In genomic region chr11:77705195-77705876, GRCh38 we compare ENCODE assay signal across 1 cellular context.
TF ChIP-seq lines count a peak whose summit lies in the region.

No MANE protein-coding gene starts in this region.

TF ChIP-seq in K562, 482 proteins besides CTCF, POLR2A, EP300 and RAD21 (continued from another document and continues in another):
- TF ChIP-seq ETS1 (conservative IDR thresholded peaks at IDR 0.05; ENCODE audit: control insufficient read depth, low read depth, low read length) = no peak
- no peak for TF ChIP-seq WHSC1 (IDR thresholded peaks at IDR 0.05; ENCODE audit: low read length)
- TF ChIP-seq KLF13 (tag; IDR thresholded peaks at IDR 0.05; ENCODE audit: borderline replicate concordance, low read depth) = no peak
- TF ChIP-seq ZFP36 (IDR thresholded peaks at IDR 0.05; ENCODE audit: low read depth, low read length, partially characterized antibody) = no peak
- TF ChIP-seq SRSF3 (IDR thresholded peaks at IDR 0.05; ENCODE audit: insufficient read depth, low read length) = no peak
- TF ChIP-seq CREBBP (IDR thresholded peaks at IDR 0.05; ENCODE audit: low read depth, low read length) = no peak
- no peak for TF ChIP-seq ZNF77 (CRISPR knock-in tag; IDR thresholded peaks at IDR 0.05)
- no peak for TF ChIP-seq ATF4 (CRISPR knock-in tag; IDR thresholded peaks at IDR 0.05)
- TF ChIP-seq CREM (IDR thresholded peaks at IDR 0.05; ENCODE audit: low read depth) = 0 out of 2 replicates have a peak, but pooled peaks have one; percentile 19
- no peak for TF ChIP-seq CLOCK (CRISPR knock-in tag; IDR thresholded peaks at IDR 0.05; ENCODE audit: borderline replicate concordance)
- TF ChIP-seq NFIX (CRISPR knock-in tag; IDR thresholded peaks at IDR 0.05; ENCODE audit: low read depth) = no peak
- no peak for TF ChIP-seq ILK (tag; IDR thresholded peaks at IDR 0.05; ENCODE audit: borderline replicate concordance, low read depth)
- TF ChIP-seq XRCC3 (IDR thresholded peaks at IDR 0.05) = no peak
- TF ChIP-seq FOXA1 (IDR thresholded peaks at IDR 0.05; ENCODE audit: borderline replicate concordance) = no peak
- no peak for TF ChIP-seq CREB1 (IDR thresholded peaks at IDR 0.05)
- TF ChIP-seq CREB1 (CRISPR knock-in tag; IDR thresholded peaks at IDR 0.05) = no peak
- peak; percentile 72; the same call in 1 of the 2 replicates for TF ChIP-seq CC2D1A (IDR thresholded peaks at IDR 0.05)
- TF ChIP-seq STAG1 (CRISPR knock-in tag; IDR thresholded peaks at IDR 0.05; ENCODE audit: borderline replicate concordance) = no peak
- TF ChIP-seq BRD9 (IDR thresholded peaks at IDR 0.05; ENCODE audit: low read depth, partially characterized antibody) = no peak
- TF ChIP-seq TAF9B (IDR thresholded peaks at IDR 0.05; ENCODE audit: partially characterized antibody) = no peak
- no peak for TF ChIP-seq KAT7 (CRISPR knock-in tag; IDR thresholded peaks at IDR 0.05; ENCODE audit: borderline replicate concordance)
- TF ChIP-seq JUND (IDR thresholded peaks at IDR 0.05; ENCODE audit: borderline replicate concordance, low read depth, low read length) = peak; percentile 83
- peak; percentile 18; the same call in 1 of the 3 replicates for TF ChIP-seq JUND (tag; IDR thresholded peaks at IDR 0.05; ENCODE audit: borderline replicate concordance, low read depth, low read length)
- TF ChIP-seq RBM15 (IDR thresholded peaks at IDR 0.05; ENCODE audit: insufficient read depth, low read length) = no peak
- no peak for TF ChIP-seq POLR3G (IDR thresholded peaks at IDR 0.05; ENCODE audit: extremely low read depth, insufficient read length, insufficient replicate concordance)
- TF ChIP-seq ATF3 (IDR thresholded peaks at IDR 0.05) = peak; percentile 77; the same call in 1 of the 2 replicates
- no peak for TF ChIP-seq ATF3 (CRISPR knock-in tag; conservative IDR thresholded peaks at IDR 0.05)
- peak; percentile 19; the same call in 1 of the 2 replicates for TF ChIP-seq TFAP4 (CRISPR knock-in tag; IDR thresholded peaks at IDR 0.05; ENCODE audit: borderline replicate concordance)
- TF ChIP-seq NR1H2 (CRISPR knock-in tag; IDR thresholded peaks at IDR 0.05) = no peak
- no peak for TF ChIP-seq OTX1 (CRISPR knock-in tag; IDR thresholded peaks at IDR 0.05)
- TF ChIP-seq ZC3H8 (IDR thresholded peaks at IDR 0.05) = no peak
- no peak for TF ChIP-seq CHD2 (IDR thresholded peaks at IDR 0.05; ENCODE audit: low read depth, low read length)
- no peak for TF ChIP-seq TAF7 (tag; IDR thresholded peaks at IDR 0.05)
- TF ChIP-seq NCOR1 (IDR thresholded peaks at IDR 0.05) = no peak
- peak; percentile 89 for TF ChIP-seq USF1 (CRISPR knock-in tag; IDR thresholded peaks at IDR 0.05)
- no peak for TF ChIP-seq MBD1 (CRISPR knock-in tag; IDR thresholded peaks at IDR 0.05)
- TF ChIP-seq E2F6 (IDR thresholded peaks at IDR 0.05; ENCODE audit: borderline replicate concordance in 1 of 2, extremely low read depth in 1 of 2, insufficient read depth in 1 of 2, insufficient read length in 1 of 2, low read depth in 1 of 2, low read length in 1 of 2, poor library complexity in 1 of 2, severe bottlenecking in 1 of 2) = no peak
- no peak for TF ChIP-seq NR0B1 (IDR thresholded peaks at IDR 0.05; ENCODE audit: partially characterized antibody)
- TF ChIP-seq FOXO4 (CRISPR knock-in tag; IDR thresholded peaks at IDR 0.05) = no peak
- no peak for TF ChIP-seq ZFP30 (CRISPR knock-in tag; IDR thresholded peaks at IDR 0.05; ENCODE audit: borderline replicate concordance)
- TF ChIP-seq ZNF224 (CRISPR knock-in tag; IDR thresholded peaks at IDR 0.05) = no peak
- no peak for TF ChIP-seq ZBTB7A (IDR thresholded peaks at IDR 0.05; ENCODE audit: borderline replicate concordance, control insufficient read depth, low read depth, low read length)
- TF ChIP-seq ZSCAN32 (CRISPR knock-in tag; IDR thresholded peaks at IDR 0.05) = no peak
- no peak for TF ChIP-seq HLTF (IDR thresholded peaks at IDR 0.05)
- TF ChIP-seq ZNF354B (CRISPR knock-in tag; IDR thresholded peaks at IDR 0.05) = no peak
- no peak for TF ChIP-seq ZBTB33 (CRISPR knock-in tag; IDR thresholded peaks at IDR 0.05)
- no peak for TF ChIP-seq RFX1 (IDR thresholded peaks at IDR 0.05)
- TF ChIP-seq FOXJ2 (tag; IDR thresholded peaks at IDR 0.05) = no peak
- TF ChIP-seq MXD1 (CRISPR knock-in tag; IDR thresholded peaks at IDR 0.05; ENCODE audit: borderline replicate concordance, poor library complexity, severe bottlenecking) = no peak
- TF ChIP-seq MTA1 (IDR thresholded peaks at IDR 0.05; ENCODE audit: borderline replicate concordance) = no peak
- no peak for TF ChIP-seq CREB3 (tag; conservative IDR thresholded peaks at IDR 0.05; ENCODE audit: low read depth)
- TF ChIP-seq CBX3 (IDR thresholded peaks at IDR 0.05; ENCODE audit: borderline replicate concordance in 1 of 2, low read length in 2 of 2) = no peak; a peak in 1 of 3 replicates
- no peak for TF ChIP-seq HNRNPH1 (optimal IDR thresholded peaks at IDR 0.05; ENCODE audit: low read depth, low read length)
- TF ChIP-seq FOXK2 (conservative IDR thresholded peaks at IDR 0.05 in 1 of 2, IDR thresholded peaks at IDR 0.05 in 1 of 2; ENCODE audit: low read depth in 2 of 2) = no peak
